ENCODE assay signal across 8 cellular contexts in the genomic region with DNA sequence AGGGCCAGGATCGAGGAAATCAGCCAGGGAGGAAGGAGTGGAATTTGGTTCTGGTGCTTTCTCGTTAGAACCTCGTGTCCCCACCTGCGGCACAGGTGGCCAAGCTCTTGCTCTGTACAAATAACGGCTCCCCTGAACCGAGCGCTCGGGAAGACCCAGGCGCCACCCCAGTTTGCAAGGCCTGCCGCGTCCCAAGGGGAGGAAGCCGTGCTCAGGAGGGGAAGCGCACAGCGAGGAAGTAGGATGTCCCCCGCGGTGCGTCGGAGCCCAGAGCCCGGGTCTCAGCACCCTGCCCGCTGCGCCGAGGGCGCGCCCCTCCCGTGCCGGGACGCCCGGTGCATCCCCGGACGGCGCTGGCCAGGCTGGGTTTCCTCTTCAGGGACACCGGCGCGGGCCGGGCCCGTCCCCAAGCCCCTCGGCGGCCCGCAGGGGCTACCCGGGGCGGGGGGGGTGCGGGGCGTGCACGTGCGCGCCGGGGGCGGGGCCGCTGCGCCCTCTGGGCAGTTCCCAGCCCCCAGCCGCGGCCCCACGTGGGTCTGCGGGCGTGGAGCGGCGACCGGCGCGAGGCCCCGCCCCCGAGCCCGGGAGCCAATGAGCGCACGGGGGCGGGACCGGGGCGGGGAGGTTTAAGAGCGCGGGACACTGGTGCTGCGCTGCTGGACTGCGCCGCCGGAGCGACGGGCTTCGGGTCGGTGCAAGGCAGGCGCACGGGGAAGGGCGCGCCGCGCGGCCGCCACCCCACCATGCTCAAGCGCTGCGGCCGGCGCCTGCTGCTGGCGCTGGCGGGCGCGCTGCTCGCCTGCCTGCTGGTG. TPM values are rescaled to one million over a fixed set of nuclear protein-coding genes. Genes with fewer than 3 reads are reported as not detected.
A peak's percentile ranks its signal among the peaks of the same experiment; 100 is the strongest.
DNase-seq lines count a peak whose midpoint lies in the region; ATAC-seq and TF ChIP-seq lines count a peak whose summit lies in the region.

A gene with protein sequence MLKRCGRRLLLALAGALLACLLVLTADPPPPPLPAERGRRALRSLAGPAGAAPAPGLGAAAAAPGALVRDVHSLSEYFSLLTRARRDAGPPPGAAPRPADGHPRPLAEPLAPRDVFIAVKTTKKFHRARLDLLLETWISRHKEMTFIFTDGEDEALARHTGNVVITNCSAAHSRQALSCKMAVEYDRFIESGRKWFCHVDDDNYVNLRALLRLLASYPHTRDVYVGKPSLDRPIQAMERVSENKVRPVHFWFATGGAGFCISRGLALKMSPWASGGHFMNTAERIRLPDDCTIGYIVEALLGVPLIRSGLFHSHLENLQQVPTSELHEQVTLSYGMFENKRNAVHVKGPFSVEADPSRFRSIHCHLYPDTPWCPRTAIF (plus strand): TSS at position 656 of the 812 bp plus-strand sequence. CDS start 88 bp downstream, at position 744.

- TF ChIP-seq POLR2A in GM18505 (IDR thresholded peaks at IDR 0.05; ENCODE audit: borderline replicate concordance, extremely low read depth, insufficient read depth, insufficient read length): peak; percentile 42

- peak within 1 kb of the TSS; percentile 71 for H3K27ac Mint-ChIP-seq in T-helper 2 cell treated with Interferon-gamma antibody and Interleukin-4, amounts not matched to agents 5 μg/mL and 100 μg/mL, for 36 hours

- H3K27me3 Mint-ChIP-seq in T-helper 2 cell treated with Interferon-gamma antibody and Interleukin-4, amounts not matched to agents 5 μg/mL and 100 μg/mL, for 36 hours (ENCODE audit: low read depth): peaks cover 14% of the 10 kb centered on the region

- DNase-seq in NCI-H1694 (lab: John Stamatoyannopoulos, UW) (peak; percentile 84), ascending aorta (ENCODE audit: low spot score in 2 of 2) (peak in 1 of 2 donors; percentile 91), hepatic stellate cell (ENCODE audit: low spot score) (peak; percentile 98), retina (peak; percentile 88), cortex of kidney (lab: John Stamatoyannopoulos, UW) (no peak)
- DNase-seq in T-helper 2 cell treated with Interferon-gamma antibody and Interleukin-4, amounts not matched to agents 5 μg/mL and 100 μg/mL, for 36 hours (ENCODE audit: low spot score): peak; percentile 89

- no peak within 1 kb of the TSS for H3K27ac ChIP-seq in ascending aorta

- H3K9me3 ChIP-seq in ascending aorta: no peaks in the 10 kb centered on the region

- H3K27me3 ChIP-seq in ascending aorta: peaks cover 15% of the 10 kb centered on the region

- H3K9me3 Mint-ChIP-seq in T-helper 2 cell treated with Interferon-gamma antibody and Interleukin-4, amounts not matched to agents 5 μg/mL and 100 μg/mL, for 36 hours: no peaks in the 10 kb centered on the region

- no peaks in the 10 kb centered on the region for H3K36me3 ChIP-seq in ascending aorta

- H3K4me3 ChIP-seq in ascending aorta: peak within 1 kb of the TSS; percentile 72 to 74

- H3K36me3 Mint-ChIP-seq in T-helper 2 cell treated with Interferon-gamma antibody and Interleukin-4, amounts not matched to agents 5 μg/mL and 100 μg/mL, for 36 hours (ENCODE audit: low read depth): peaks cover 23% of the 10 kb centered on the region

- peak within 1 kb of the TSS; percentile 96 for H3K4me3 Mint-ChIP-seq in T-helper 2 cell treated with Interferon-gamma antibody and Interleukin-4, amounts not matched to agents 5 μg/mL and 100 μg/mL, for 36 hours

- intact Hi-C loops in ascending aorta (cut with DNase I): loop anchor here (2.0 to 5.0 kb wide), 2 partner anchors 31 to 38 kb away; a partner anchor contains a TSS

- peaks cover 19% of the 10 kb centered on the region for H3K4me1 Mint-ChIP-seq in T-helper 2 cell treated with Interferon-gamma antibody and Interleukin-4, amounts not matched to agents 5 μg/mL and 100 μg/mL, for 36 hours (ENCODE audit: low read depth)

- H3K4me1 ChIP-seq in ascending aorta: peaks cover 6 to 25% of the 10 kb centered on the region in 2 donors

- TF ChIP-seq CTCF in ascending aorta (IDR thresholded peaks at IDR 0.05): no peak

- ATAC-seq in GM18505 (IDR thresholded peaks at IDR 0.05; ENCODE audit: unreplicated experiment) (peak; percentile 69), HG02840 (IDR thresholded peaks at IDR 0.05; ENCODE audit: low FRiP score, unreplicated experiment) (peak; percentile 83)

RNA-seq across cellular contexts. Expression of the gene that starts here (rescaled TPM):
- total RNA-seq in ascending aorta: 102 TPM
